8 cellular contexts compared by ENCODE assay signal in genomic region chr2:202035089-202035940, GRCh38. TPM values are rescaled to one million over a fixed set of nuclear protein-coding genes. Genes with fewer than 3 reads are reported as not detected.
A peak's percentile ranks its signal among the peaks of the same experiment; 100 is the strongest.
DNase-seq lines count a peak whose midpoint lies in the region; ATAC-seq and TF ChIP-seq lines count a peak whose summit lies in the region.

No MANE protein-coding gene starts in this region.

- no peaks in the 10 kb centered on the region for H3K27me3 ChIP-seq in PC-3 (ENCODE audit: low read length)
- peaks cover 0 to 15% of the 10 kb centered on the region in 2 donors for H3K27me3 ChIP-seq in right lobe of liver

- H3K36me3 ChIP-seq in PC-3 (ENCODE audit: low read depth, low read length) (no peaks in the 10 kb centered on the region), right lobe of liver (no peaks in the 10 kb centered on the region)

- H3K4me1 Mint-ChIP-seq in Calu3 (ENCODE audit: low read depth, unreplicated experiment): peaks cover 16% of the 10 kb centered on the region
- peaks cover 24% of the 10 kb centered on the region for H3K4me1 Mint-ChIP-seq in chondrocyte (ENCODE audit: low read depth)

- H3K27ac Mint-ChIP-seq in Calu3 (ENCODE audit: unreplicated experiment) (peak overlapping the region; percentile 46), chondrocyte (ENCODE audit: unreplicated experiment) (peak overlapping the region; percentile 90)

- TF ChIP-seq CTCF in Calu3 (IDR thresholded peaks at IDR 0.05; ENCODE audit: unreplicated experiment) (no peak), PC-3 (conservative IDR thresholded peaks at IDR 0.05; ENCODE audit: low read depth, low read length) (no peak), chondrocyte (IDR thresholded peaks at IDR 0.05) (peak; percentile 84), right lobe of liver (IDR thresholded peaks at IDR 0.05) (peak; percentile 11 to 31 (median 18))

- H3K4me3 ChIP-seq in PC-3 (ENCODE audit: low read length) (peak overlapping the region; percentile 77), right lobe of liver (peak overlapping the region; percentile 59 to 87 (median 71))

- intact Hi-C loops in Calu3 (cut with micrococcal nuclease; ENCODE audit: unreplicated experiment) (loop anchor here (5.0 kb wide), 1 partner anchor 238 kb away; no protein-coding TSS in a partner anchor), PC-3 (cut with micrococcal nuclease) (no loop called here), right lobe of liver (cut with DNase I) (no loop called here)

- ATAC-seq in PC-3 (no peak), right lobe of liver (no peak), GM21515 (IDR thresholded peaks at IDR 0.05; ENCODE audit: unreplicated experiment) (no peak), HG03432 (IDR thresholded peaks at IDR 0.05; ENCODE audit: unreplicated experiment) (no peak)

- H3K27ac ChIP-seq in PC-3 (ENCODE audit: low read length) (no peak overlapping the region), right lobe of liver (no peak overlapping the region)

- H3K4me2 ChIP-seq in PC-3 (ENCODE audit: low read length): peak overlapping the region; percentile 99

- H3K9me2 ChIP-seq in PC-3 (replicated peaks; ENCODE audit: low read length): no peaks in the 10 kb centered on the region

- TF ChIP-seq POLR2A in right lobe of liver (IDR thresholded peaks at IDR 0.05): no peak

- H3K4me3 Mint-ChIP-seq in Calu3 (ENCODE audit: low read depth, unreplicated experiment) (no peak overlapping the region), chondrocyte (ENCODE audit: unreplicated experiment) (no peak overlapping the region)

- H3K79me2 ChIP-seq in PC-3 (ENCODE audit: low read length): no peaks in the 10 kb centered on the region

- peak overlapping the region; percentile 85; the same call in 1 of the 2 replicates for H2AFZ ChIP-seq in PC-3 (ENCODE audit: low read length)

- H3K36me3 Mint-ChIP-seq in Calu3 (ENCODE audit: insufficient read depth, unreplicated experiment) (peaks cover 23% of the 10 kb centered on the region), chondrocyte (ENCODE audit: low read depth) (peaks cover 1% of the 10 kb centered on the region)

- H3K27me3 Mint-ChIP-seq in Calu3 (ENCODE audit: unreplicated experiment) (no peaks in the 10 kb centered on the region), chondrocyte (ENCODE audit: low read depth) (no peaks in the 10 kb centered on the region)

- no peak overlapping the region for H3K9ac ChIP-seq in PC-3 (ENCODE audit: low read length)

- CTCF ChIA-PET in Calu3 (lab: Charles Lee): no interaction called here
- CTCF ChIA-PET in PC-3 (lab: Charles Lee): no interaction called here

- H3F3A ChIP-seq in PC-3 (ENCODE audit: low read length, unreplicated experiment): no peaks in the 10 kb centered on the region

- no peaks in the 10 kb centered on the region for H4K20me1 ChIP-seq in PC-3 (ENCODE audit: low read length)

- DNase-seq in Calu3: no peak
- no peak for DNase-seq in PC-3
- DNase-seq in chondrocyte (ENCODE audit: low spot score): no peak
- peak in 2 of 3 donors; percentile 47 to 60 for DNase-seq in right lobe of liver
- DNase-seq in stromal cell of bone marrow (ENCODE audit: low read depth): peak; percentile 62
- DNase-seq in NCI-H1436 treated with DMSO at 0.1 percent for 48 hours (lab: John Stamatoyannopoulos, UW): no peak

- BruUV-seq in Calu3 (replicated peaks; lab: Mats Ljungman, UMichigan) (no TSS peak), PC-3 (replicated peaks; lab: Mats Ljungman, UMichigan) (no TSS peak)

- POLR2A ChIA-PET in PC-3 (lab: Charles Lee; ENCODE audit: unreplicated experiment): no interaction called here

- H3K9me3 Mint-ChIP-seq in Calu3 (ENCODE audit: low read depth, unreplicated experiment): no peaks in the 10 kb centered on the region
- no peaks in the 10 kb centered on the region for H3K9me3 Mint-ChIP-seq in chondrocyte (ENCODE audit: low read depth)

- WGBS in right lobe of liver (ENCODE audit: insufficient coverage, low coverage, low lambda C conversion rate, missing lambda C conversion rate): 18% methylated on average over 11 of the region's 78 CpGs

- H3K9me3 ChIP-seq in PC-3 (ENCODE audit: low read length) (no peaks in the 10 kb centered on the region), right lobe of liver (no peaks in the 10 kb centered on the region)

- H3K4me1 ChIP-seq in PC-3 (ENCODE audit: insufficient read depth, low read length): peaks cover 28% of the 10 kb centered on the region
- peaks cover 0 to 21% (median 0%) of the 10 kb centered on the region in 4 donors for H3K4me1 ChIP-seq in right lobe of liver

RNA-seq across cellular contexts. Expression of gene FZD7, which starts 1.7 kb away (rescaled TPM):
- 11.3 and 17.7 TPM in 2 replicates for total RNA-seq in Calu3 (2022)
- total RNA-seq in PC-3 (2014; rRNA removed): 4.8 and 5.5 TPM in 2 replicates
- 61.0 to 66.2 TPM (median 63.1 TPM) in 3 replicates for total RNA-seq in chondrocyte
- total RNA-seq in right lobe of liver: 1 to 10 TPM in 2 of 6 experiments, under 1 TPM in 4; 0.48 to 1.4 (median 0.65) TPM

RNA-seq across cellular contexts. Expression of gene KIAA2012, which starts 37.7 kb away (rescaled TPM):
- total RNA-seq in Calu3 (2022) (0.17 TPM in 1 of 2 replicates, not detected in the other), PC-3 (2014; rRNA removed) (not detected in 2 replicates), chondrocyte (not detected in 3 replicates), right lobe of liver (under 1 TPM; 0.11 to 0.56 (median 0.43) TPM)

Comparison
In these comparisons a context has a peak if more than half of its experiments do, and no peak if none do; other contexts are left out.
1. DNase-seq: peak in right lobe of liver (2 of 3) and stromal cell of bone marrow (single experiment); none in Calu3 (single experiment), PC-3 (single experiment), chondrocyte (single experiment) and NCI-H1436 treated with DMSO at 0.1 percent for 48 hours (single experiment).
2. CTCF ChIP-seq: peak in chondrocyte (single experiment) and right lobe of liver (4 of 4); none in Calu3 (single experiment) and PC-3 (single experiment).